1 cellular context compared by ENCODE assay signal in the genomic region with DNA sequence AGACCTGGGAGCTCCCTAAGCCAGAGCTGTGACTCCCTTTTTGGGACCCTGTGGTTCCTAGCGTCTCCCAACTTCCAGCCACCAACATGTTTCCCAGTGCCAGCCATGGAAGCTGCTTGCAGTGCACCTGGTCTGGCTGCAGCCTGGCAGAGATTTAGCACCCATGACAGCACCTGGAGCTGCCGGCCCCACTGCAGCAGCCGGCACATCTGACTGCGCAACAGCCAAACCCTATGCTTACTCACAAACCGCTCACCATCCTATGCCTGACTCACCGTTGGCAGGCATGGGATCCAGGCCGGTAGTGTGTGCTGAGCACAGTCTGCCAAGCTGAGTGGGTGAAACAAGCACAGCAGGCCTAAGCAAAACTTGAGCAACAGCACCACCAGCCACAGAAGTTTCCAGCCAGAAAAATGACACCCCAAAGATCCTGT.
TF ChIP-seq lines count a peak whose summit lies in the region.

No MANE protein-coding gene starts in this region.

TF ChIP-seq in GM23338, 12 proteins besides CTCF, POLR2A, EP300 and RAD21:
- TF ChIP-seq, protein P1, sequence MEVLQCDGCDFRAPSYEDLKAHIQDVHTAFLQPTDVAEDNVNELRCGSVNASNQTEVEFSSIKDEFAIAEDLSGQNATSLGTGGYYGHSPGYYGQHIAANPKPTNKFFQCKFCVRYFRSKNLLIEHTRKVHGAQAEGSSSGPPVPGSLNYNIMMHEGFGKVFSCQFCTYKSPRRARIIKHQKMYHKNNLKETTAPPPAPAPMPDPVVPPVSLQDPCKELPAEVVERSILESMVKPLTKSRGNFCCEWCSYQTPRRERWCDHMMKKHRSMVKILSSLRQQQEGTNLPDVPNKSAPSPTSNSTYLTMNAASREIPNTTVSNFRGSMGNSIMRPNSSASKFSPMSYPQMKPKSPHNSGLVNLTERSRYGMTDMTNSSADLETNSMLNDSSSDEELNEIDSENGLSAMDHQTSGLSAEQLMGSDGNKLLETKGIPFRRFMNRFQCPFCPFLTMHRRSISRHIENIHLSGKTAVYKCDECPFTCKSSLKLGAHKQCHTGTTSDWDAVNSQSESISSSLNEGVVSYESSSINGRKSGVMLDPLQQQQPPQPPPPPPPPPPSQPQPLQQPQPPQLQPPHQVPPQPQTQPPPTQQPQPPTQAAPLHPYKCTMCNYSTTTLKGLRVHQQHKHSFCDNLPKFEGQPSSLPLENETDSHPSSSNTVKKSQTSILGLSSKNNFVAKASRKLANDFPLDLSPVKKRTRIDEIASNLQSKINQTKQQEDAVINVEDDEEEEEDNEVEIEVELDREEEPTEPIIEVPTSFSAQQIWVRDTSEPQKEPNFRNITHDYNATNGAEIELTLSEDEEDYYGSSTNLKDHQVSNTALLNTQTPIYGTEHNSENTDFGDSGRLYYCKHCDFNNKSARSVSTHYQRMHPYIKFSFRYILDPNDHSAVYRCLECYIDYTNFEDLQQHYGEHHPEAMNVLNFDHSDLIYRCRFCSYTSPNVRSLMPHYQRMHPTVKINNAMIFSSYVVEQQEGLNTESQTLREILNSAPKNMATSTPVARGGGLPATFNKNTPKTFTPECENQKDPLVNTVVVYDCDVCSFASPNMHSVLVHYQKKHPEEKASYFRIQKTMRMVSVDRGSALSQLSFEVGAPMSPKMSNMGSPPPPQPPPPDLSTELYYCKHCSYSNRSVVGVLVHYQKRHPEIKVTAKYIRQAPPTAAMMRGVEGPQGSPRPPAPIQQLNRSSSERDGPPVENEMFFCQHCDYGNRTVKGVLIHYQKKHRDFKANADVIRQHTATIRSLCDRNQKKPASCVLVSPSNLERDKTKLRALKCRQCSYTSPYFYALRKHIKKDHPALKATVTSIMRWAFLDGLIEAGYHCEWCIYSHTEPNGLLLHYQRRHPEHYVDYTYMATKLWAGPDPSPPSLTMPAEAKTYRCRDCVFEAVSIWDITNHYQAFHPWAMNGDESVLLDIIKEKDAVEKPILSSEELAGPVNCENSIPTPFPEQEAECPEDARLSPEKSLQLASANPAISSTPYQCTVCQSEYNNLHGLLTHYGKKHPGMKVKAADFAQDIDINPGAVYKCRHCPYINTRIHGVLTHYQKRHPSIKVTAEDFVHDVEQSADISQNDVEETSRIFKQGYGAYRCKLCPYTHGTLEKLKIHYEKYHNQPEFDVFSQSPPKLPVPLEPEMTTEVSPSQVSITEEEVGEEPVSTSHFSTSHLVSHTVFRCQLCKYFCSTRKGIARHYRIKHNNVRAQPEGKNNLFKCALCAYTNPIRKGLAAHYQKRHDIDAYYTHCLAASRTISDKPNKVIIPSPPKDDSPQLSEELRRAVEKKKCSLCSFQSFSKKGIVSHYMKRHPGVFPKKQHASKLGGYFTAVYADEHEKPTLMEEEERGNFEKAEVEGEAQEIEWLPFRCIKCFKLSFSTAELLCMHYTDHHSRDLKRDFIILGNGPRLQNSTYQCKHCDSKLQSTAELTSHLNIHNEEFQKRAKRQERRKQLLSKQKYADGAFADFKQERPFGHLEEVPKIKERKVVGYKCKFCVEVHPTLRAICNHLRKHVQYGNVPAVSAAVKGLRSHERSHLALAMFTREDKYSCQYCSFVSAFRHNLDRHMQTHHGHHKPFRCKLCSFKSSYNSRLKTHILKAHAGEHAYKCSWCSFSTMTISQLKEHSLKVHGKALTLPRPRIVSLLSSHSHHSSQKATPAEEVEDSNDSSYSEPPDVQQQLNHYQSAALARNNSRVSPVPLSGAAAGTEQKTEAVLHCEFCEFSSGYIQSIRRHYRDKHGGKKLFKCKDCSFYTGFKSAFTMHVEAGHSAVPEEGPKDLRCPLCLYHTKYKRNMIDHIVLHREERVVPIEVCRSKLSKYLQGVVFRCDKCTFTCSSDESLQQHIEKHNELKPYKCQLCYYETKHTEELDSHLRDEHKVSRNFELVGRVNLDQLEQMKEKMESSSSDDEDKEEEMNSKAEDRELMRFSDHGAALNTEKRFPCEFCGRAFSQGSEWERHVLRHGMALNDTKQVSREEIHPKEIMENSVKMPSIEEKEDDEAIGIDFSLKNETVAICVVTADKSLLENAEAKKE (CRISPR knock-in tag; IDR thresholded peaks at IDR 0.05) = no peak
- TF ChIP-seq, protein P2, sequence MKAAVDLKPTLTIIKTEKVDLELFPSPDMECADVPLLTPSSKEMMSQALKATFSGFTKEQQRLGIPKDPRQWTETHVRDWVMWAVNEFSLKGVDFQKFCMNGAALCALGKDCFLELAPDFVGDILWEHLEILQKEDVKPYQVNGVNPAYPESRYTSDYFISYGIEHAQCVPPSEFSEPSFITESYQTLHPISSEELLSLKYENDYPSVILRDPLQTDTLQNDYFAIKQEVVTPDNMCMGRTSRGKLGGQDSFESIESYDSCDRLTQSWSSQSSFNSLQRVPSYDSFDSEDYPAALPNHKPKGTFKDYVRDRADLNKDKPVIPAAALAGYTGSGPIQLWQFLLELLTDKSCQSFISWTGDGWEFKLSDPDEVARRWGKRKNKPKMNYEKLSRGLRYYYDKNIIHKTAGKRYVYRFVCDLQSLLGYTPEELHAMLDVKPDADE (IDR thresholded peaks at IDR 0.05) = no peak
- TF ChIP-seq POLR2AphosphoS5 (IDR thresholded peaks at IDR 0.05; ENCODE audit: low read depth) (no peak), NANOG (IDR thresholded peaks at IDR 0.05; ENCODE audit: borderline replicate concordance) (no peak), ZNF114 (CRISPR knock-in tag; IDR thresholded peaks at IDR 0.05) (no peak), EZH2 (IDR thresholded peaks at IDR 0.05; ENCODE audit: low read depth, unreplicated experiment) (no peak), EZH2phosphoT487 (IDR thresholded peaks at IDR 0.05; ENCODE audit: unreplicated experiment) (no peak), ZNF331 (CRISPR knock-in tag; IDR thresholded peaks at IDR 0.05; ENCODE audit: low read depth) (no peak), CREB1 (CRISPR knock-in tag; IDR thresholded peaks at IDR 0.05; ENCODE audit: low read depth) (no peak), JUNB (IDR thresholded peaks at IDR 0.05; ENCODE audit: unreplicated experiment) (no peak), STAT1 (IDR thresholded peaks at IDR 0.05; ENCODE audit: unreplicated experiment) (no peak)
- TF ChIP-seq, protein P3, sequence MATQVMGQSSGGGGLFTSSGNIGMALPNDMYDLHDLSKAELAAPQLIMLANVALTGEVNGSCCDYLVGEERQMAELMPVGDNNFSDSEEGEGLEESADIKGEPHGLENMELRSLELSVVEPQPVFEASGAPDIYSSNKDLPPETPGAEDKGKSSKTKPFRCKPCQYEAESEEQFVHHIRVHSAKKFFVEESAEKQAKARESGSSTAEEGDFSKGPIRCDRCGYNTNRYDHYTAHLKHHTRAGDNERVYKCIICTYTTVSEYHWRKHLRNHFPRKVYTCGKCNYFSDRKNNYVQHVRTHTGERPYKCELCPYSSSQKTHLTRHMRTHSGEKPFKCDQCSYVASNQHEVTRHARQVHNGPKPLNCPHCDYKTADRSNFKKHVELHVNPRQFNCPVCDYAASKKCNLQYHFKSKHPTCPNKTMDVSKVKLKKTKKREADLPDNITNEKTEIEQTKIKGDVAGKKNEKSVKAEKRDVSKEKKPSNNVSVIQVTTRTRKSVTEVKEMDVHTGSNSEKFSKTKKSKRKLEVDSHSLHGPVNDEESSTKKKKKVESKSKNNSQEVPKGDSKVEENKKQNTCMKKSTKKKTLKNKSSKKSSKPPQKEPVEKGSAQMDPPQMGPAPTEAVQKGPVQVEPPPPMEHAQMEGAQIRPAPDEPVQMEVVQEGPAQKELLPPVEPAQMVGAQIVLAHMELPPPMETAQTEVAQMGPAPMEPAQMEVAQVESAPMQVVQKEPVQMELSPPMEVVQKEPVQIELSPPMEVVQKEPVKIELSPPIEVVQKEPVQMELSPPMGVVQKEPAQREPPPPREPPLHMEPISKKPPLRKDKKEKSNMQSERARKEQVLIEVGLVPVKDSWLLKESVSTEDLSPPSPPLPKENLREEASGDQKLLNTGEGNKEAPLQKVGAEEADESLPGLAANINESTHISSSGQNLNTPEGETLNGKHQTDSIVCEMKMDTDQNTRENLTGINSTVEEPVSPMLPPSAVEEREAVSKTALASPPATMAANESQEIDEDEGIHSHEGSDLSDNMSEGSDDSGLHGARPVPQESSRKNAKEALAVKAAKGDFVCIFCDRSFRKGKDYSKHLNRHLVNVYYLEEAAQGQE (IDR thresholded peaks at IDR 0.05; ENCODE audit: unreplicated experiment) = no peak
